11 cellular contexts compared by ENCODE assay signal in the genomic region with DNA sequence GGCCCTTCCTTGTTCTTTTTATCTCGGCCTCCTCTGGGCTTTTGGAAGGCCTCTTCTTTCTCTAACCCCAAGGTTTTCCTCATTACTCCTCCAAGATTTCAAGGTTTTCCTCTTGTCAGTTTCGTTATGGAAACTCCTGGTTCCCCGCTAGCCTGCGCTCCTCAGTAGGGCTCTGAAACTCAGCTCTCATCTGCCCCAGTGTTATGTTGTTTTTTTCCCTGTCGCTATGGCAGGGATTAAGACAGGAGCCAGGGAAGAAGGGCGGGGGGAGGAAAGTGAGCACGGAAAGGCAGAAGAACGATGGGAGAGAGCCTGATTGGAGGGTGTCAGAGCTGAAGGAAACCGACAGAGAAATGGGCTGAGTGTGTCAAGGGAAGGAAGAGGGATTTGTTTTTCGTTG. TPM values are rescaled to one million over a fixed set of nuclear protein-coding genes. Genes with fewer than 3 reads are reported as not detected.
DNase-seq lines count a peak whose midpoint lies in the region; ATAC-seq and TF ChIP-seq lines count a peak whose summit lies in the region.
"Had no signal": no experiment of that assay in that cellular context is flagged by ENCODE, and none has a peak within 500 bp of the region (broad histone marks: within the 10 kb centered on the region; RNA-seq: fewer than 3 reads in every experiment).

No MANE protein-coding gene starts in this region.

- H3K9me3 ChIP-seq in heart right ventricle, result peaks cover 0 to 9% (median 0%) of the 10 kb centered on the region in 11 donors
- H3K9me3 ChIP-seq in osteoblast (ENCODE audit: low read depth, low read length), result peaks cover 3% of the 10 kb centered on the region

- H3K27me3 ChIP-seq in heart right ventricle (no peaks in the 10 kb centered on the region), osteoblast (ENCODE audit: insufficient read depth, low read length) (peaks cover 9% of the 10 kb centered on the region)

- peaks cover 24% of the 10 kb centered on the region for H3K9me3 Mint-ChIP-seq in WTC11
- H3K9me3 Mint-ChIP-seq: stimulated activated effector memory CD8-positive, alpha-beta T cell treated with anti-CD3 and anti-CD28 coated beads, Interleukin-12 subunit alpha, Interleukin-12 subunit beta, amount 100 ng/mL, for 72 hours had no signal

- intact Hi-C loops in heart right ventricle (cut with DNase I), result loop anchor here in 1 of 10 donors (2.0 kb wide), 1 partner anchor 25 kb away; no protein-coding TSS in a partner anchor

- TF ChIP-seq CTCF in AG10803 (conservative IDR thresholded peaks at IDR 0.05; ENCODE audit: low read length), result 0 out of 2 replicates have a peak, but pooled peaks have one; percentile 6
- TF ChIP-seq CTCF in WTC11 (IDR thresholded peaks at IDR 0.05), result no peak
- TF ChIP-seq CTCF in heart right ventricle (IDR thresholded peaks at IDR 0.05), result peak in 1 of 9 donors; percentile 12
- TF ChIP-seq CTCF in osteoblast (IDR thresholded peaks at IDR 0.05; ENCODE audit: extremely low read depth, low read depth, low read length), result no peak

- DNase-seq in AG10803 (ENCODE audit: low read depth) (peak; percentile 79), WTC11 (ENCODE audit: low spot score) (peak; percentile 31), heart right ventricle (peak; percentile 46 to 81), osteoblast (ENCODE audit: insufficient read length, low spot score, missing footprints) (peak; percentile 86), A172 (ENCODE audit: low spot score) (no peak), OCI-M1 (lab: John Stamatoyannopoulos, UW) (no peak)
- DNase-seq: CD4-positive, alpha-beta memory T cell; naive thymus-derived CD4-positive, alpha-beta T cell had no signal

- H2AFZ ChIP-seq in osteoblast (ENCODE audit: low read length), result peak overlapping the region; percentile 81

- no peaks in the 10 kb centered on the region for H3K79me2 ChIP-seq in osteoblast (ENCODE audit: insufficient read depth, low read length)

- WGBS in heart right ventricle, 2 donors, result 35 to 38% methylated on average over 10 of the region's 10 CpGs

- H3K4me3 ChIP-seq in AG10803 (ENCODE audit: low read length) (no peak overlapping the region), heart right ventricle (peak overlapping the region in 1 of 10 donors; percentile 10), osteoblast (ENCODE audit: insufficient read depth, low read length) (peak overlapping the region; percentile 16)

- CTCF ChIA-PET in WTC11 (lab: Charles Lee), result interaction anchor here (1.6 to 1.7 kb wide), 2 partner anchors 87 to 91 kb away, joined by 4 to 6 read pairs; no protein-coding TSS in a partner anchor

- H3K27ac Mint-ChIP-seq in WTC11, result peak overlapping the region; percentile 39

- H3K36me3 ChIP-seq in heart right ventricle, result no peaks in the 10 kb centered on the region
- H3K36me3 ChIP-seq in osteoblast (ENCODE audit: insufficient read depth, low read length), result no peaks in the 10 kb centered on the region

- H3K4me1 Mint-ChIP-seq in WTC11, result peaks cover 28% of the 10 kb centered on the region

- H3K36me3 Mint-ChIP-seq in WTC11, result peaks cover 6% of the 10 kb centered on the region
- H3K36me3 Mint-ChIP-seq: CD4-positive, alpha-beta memory T cell; stimulated activated effector memory CD8-positive, alpha-beta T cell treated with anti-CD3 and anti-CD28 coated beads, Interleukin-12 subunit alpha, Interleukin-12 subunit beta, amount 100 ng/mL, for 72 hours had no signal

- H4K20me1 ChIP-seq in osteoblast (ENCODE audit: insufficient read depth, low read length), result no peaks in the 10 kb centered on the region

- H3K27ac ChIP-seq in heart right ventricle, result peak overlapping the region; percentile 33 to 80 (median 75)
- no peak overlapping the region for H3K27ac ChIP-seq in osteoblast (ENCODE audit: low read depth, low read length)

- peaks cover 6% of the 10 kb centered on the region; the same call in 1 of the 2 replicates for H3K27me3 Mint-ChIP-seq in WTC11 (ENCODE audit: low read depth)

- H3K4me3 Mint-ChIP-seq in WTC11, result no peak overlapping the region
- H3K4me3 Mint-ChIP-seq: CD4-positive, alpha-beta memory T cell; stimulated activated effector memory CD8-positive, alpha-beta T cell treated with anti-CD3 and anti-CD28 coated beads, Interleukin-12 subunit alpha, Interleukin-12 subunit beta, amount 100 ng/mL, for 72 hours had no signal

- peak overlapping the region; percentile 37 for H3K4me2 ChIP-seq in osteoblast (ENCODE audit: insufficient read depth, low read length)

- POLR2A ChIA-PET in WTC11 (lab: Charles Lee), result no interaction called here

- H3K4me1 ChIP-seq in heart right ventricle, result peaks cover 14 to 31% (median 28%) of the 10 kb centered on the region in 9 donors
- peaks cover 16% of the 10 kb centered on the region for H3K4me1 ChIP-seq in osteoblast (ENCODE audit: insufficient read depth, low read length)

- ATAC-seq in WTC11 (peak; percentile 82), heart right ventricle (peak; percentile 71 to 88 (median 80)), GM19035 (IDR thresholded peaks at IDR 0.05; ENCODE audit: unreplicated experiment) (no peak), HG03139 (IDR thresholded peaks at IDR 0.05; ENCODE audit: unreplicated experiment) (no peak)
- ATAC-seq: naive thymus-derived CD4-positive, alpha-beta T cell; stimulated activated effector memory CD8-positive, alpha-beta T cell treated with anti-CD3 and anti-CD28 coated beads, Interleukin-12 subunit alpha, Interleukin-12 subunit beta, amount 100 ng/mL, for 72 hours had no signal

TF ChIP-seq in WTC11, 78 proteins besides CTCF, POLR2A, EP300 and RAD21 (continues in another document):
- TF ChIP-seq ZNF263 (CRISPR knock-in tag; IDR thresholded peaks at IDR 0.05; ENCODE audit: low read depth), result no peak
- TF ChIP-seq, protein P1, sequence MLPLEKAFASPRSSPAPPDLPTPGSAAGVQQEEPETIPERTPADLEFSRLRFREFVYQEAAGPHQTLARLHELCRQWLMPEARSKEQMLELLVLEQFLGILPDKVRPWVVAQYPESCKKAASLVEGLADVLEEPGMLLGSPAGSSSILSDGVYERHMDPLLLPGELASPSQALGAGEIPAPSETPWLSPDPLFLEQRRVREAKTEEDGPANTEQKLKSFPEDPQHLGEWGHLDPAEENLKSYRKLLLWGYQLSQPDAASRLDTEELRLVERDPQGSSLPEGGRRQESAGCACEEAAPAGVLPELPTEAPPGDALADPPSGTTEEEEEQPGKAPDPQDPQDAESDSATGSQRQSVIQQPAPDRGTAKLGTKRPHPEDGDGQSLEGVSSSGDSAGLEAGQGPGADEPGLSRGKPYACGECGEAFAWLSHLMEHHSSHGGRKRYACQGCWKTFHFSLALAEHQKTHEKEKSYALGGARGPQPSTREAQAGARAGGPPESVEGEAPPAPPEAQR (CRISPR knock-in tag; IDR thresholded peaks at IDR 0.05), result no peak
- TF ChIP-seq, protein P2, sequence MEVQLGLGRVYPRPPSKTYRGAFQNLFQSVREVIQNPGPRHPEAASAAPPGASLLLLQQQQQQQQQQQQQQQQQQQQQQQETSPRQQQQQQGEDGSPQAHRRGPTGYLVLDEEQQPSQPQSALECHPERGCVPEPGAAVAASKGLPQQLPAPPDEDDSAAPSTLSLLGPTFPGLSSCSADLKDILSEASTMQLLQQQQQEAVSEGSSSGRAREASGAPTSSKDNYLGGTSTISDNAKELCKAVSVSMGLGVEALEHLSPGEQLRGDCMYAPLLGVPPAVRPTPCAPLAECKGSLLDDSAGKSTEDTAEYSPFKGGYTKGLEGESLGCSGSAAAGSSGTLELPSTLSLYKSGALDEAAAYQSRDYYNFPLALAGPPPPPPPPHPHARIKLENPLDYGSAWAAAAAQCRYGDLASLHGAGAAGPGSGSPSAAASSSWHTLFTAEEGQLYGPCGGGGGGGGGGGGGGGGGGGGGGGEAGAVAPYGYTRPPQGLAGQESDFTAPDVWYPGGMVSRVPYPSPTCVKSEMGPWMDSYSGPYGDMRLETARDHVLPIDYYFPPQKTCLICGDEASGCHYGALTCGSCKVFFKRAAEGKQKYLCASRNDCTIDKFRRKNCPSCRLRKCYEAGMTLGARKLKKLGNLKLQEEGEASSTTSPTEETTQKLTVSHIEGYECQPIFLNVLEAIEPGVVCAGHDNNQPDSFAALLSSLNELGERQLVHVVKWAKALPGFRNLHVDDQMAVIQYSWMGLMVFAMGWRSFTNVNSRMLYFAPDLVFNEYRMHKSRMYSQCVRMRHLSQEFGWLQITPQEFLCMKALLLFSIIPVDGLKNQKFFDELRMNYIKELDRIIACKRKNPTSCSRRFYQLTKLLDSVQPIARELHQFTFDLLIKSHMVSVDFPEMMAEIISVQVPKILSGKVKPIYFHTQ (CRISPR knock-in tag; IDR thresholded peaks at IDR 0.05), result no peak
- no peak for TF ChIP-seq JUN (CRISPR knock-in tag; IDR thresholded peaks at IDR 0.05)
- no peak for TF ChIP-seq NR2C2 (CRISPR knock-in tag; IDR thresholded peaks at IDR 0.05)
- TF ChIP-seq ZNF121 (CRISPR knock-in tag; IDR thresholded peaks at IDR 0.05), result no peak
- no peak for TF ChIP-seq CREB1 (CRISPR knock-in tag; IDR thresholded peaks at IDR 0.05)
- TF ChIP-seq SMAD3 (CRISPR knock-in tag; IDR thresholded peaks at IDR 0.05; ENCODE audit: borderline replicate concordance), result no peak
- TF ChIP-seq HMGA2 (CRISPR knock-in tag; IDR thresholded peaks at IDR 0.05), result no peak
- TF ChIP-seq STAT6 (CRISPR knock-in tag; conservative IDR thresholded peaks at IDR 0.05; ENCODE audit: low read depth), result no peak

RNA-seq across cellular contexts. Expression of gene JDP2, which starts 26.5 kb away (rescaled TPM):
- total RNA-seq in WTC11 (2021) (17.9 to 23.3 TPM (median 21.8 TPM) in 3 replicates), heart right ventricle (10 to 100 TPM; 12.3 to 28.0 (median 17.3) TPM), osteoblast (70.7 and 77.1 TPM in 2 replicates)
- 10 to 100 TPM; 15.6 to 44.0 TPM for polyA plus RNA-seq in heart right ventricle
- total RNA-seq in A172 (2014; rRNA removed; shearing (Covaris generic)), result 8.2 and 19.3 TPM in 2 replicates
- polyA plus RNA-seq: naive thymus-derived CD4-positive, alpha-beta T cell had no signal

Comparison
In these comparisons a context has a peak if more than half of its experiments do, and no peak if none do; other contexts are left out.
1. DNase-seq: peak in AG10803 (single experiment), WTC11 (single experiment), heart right ventricle (2 of 2) and osteoblast (single experiment); none in A172 (single experiment) and OCI-M1 (single experiment).
2. ATAC-seq: peak in WTC11 (single experiment) and heart right ventricle (8 of 8); none in GM19035 (single experiment) and HG03139 (single experiment).